ENCODE assay signal across 10 cellular contexts in the genomic region with DNA sequence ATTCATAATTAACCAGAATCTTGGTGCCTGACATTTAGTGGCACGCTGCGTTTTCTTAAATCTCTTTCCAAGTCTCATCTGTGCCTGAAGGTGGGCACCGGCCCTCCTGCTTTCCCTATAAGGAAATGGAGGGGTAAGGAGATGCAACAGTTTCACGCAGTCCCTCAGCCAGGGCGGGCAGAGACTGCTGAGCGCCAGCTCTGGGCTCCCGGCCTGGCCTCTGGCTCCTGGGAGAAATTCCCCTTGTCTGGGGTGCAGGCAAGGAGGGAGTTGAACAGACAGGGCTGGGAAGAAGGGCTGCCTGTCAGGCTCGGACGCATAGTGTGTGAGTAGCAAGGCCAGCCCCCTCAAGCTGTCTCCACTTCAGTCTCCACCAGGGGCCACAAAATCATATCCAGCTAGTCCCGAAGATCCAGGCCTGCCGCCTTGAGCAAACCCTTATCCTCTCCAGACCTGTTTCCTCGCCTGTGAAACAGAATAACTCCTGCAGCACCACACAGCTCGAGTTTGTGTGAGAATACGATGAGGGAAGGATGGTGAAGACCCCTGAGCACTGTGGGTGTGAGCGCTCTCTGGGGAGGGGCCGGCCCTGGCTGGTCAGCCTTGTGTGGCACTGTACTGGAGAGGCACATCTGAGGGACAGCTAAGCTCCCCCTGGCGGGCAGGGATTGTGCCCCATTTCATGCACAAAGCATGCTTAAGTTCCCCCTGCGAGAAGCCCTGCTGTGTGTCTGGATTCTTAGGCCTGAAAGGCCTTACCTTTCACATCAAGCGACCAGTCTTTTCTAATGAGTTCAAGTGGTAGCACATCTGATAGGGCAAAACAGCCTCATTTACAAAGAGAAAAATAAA. TPM values are rescaled to one million over a fixed set of nuclear protein-coding genes. Genes with fewer than 3 reads are reported as not detected.
DNase-seq lines count a peak whose midpoint lies in the region; ATAC-seq and TF ChIP-seq lines count a peak whose summit lies in the region.
"Had no signal": no experiment of that assay in that cellular context is flagged by ENCODE, and none has a peak within 500 bp of the region (broad histone marks: within the 10 kb centered on the region; RNA-seq: fewer than 3 reads in every experiment).

No MANE protein-coding gene starts in this region.

- H3K27ac ChIP-seq in gastroesophageal sphincter, result no peak overlapping the region

- H3K4me1 ChIP-seq in gastroesophageal sphincter, result peaks cover 0 to 6% (median 0%) of the 10 kb centered on the region in 3 donors

- no peak for TF ChIP-seq POLR2A in gastroesophageal sphincter (IDR thresholded peaks at IDR 0.05)

- no peaks in the 10 kb centered on the region for H3K9me3 Mint-ChIP-seq in effector memory CD8-positive, alpha-beta T cell

- 85 to 92% methylated on average over 5 to 6 of the region's 19 CpGs for WGBS in gastroesophageal sphincter (ENCODE audit: low coverage in 1 of 2), 2 donors

- H3K27me3 Mint-ChIP-seq in effector memory CD8-positive, alpha-beta T cell, result peaks cover 9 to 28% of the 10 kb centered on the region in 2 donors

- H3K27me3 ChIP-seq in gastroesophageal sphincter, result no peaks in the 10 kb centered on the region

- no peak overlapping the region for H3K4me3 ChIP-seq in gastroesophageal sphincter

- no peaks in the 10 kb centered on the region for H3K4me1 Mint-ChIP-seq in effector memory CD8-positive, alpha-beta T cell (ENCODE audit: low read depth in 2 of 2)

- DNase-seq in Daoy (ENCODE audit: low read depth) (peak; percentile 49), Kasumi-1 (lab: John Stamatoyannopoulos, UW) (peak; percentile 46 to 48), astrocyte of the hippocampus (ENCODE audit: low read depth, low spot score) (peak; percentile 47), midbrain (lab: John Stamatoyannopoulos, UW) (peak; percentile 2), activated gamma-delta T cell treated with Interleukin-2 at 50 U/mL for 16 hours (no peak), NCI-H2107 treated with DMSO at 0.1 percent for 48 hours (lab: John Stamatoyannopoulos, UW; ENCODE audit: unreplicated experiment) (no peak)
- no peak for DNase-seq in effector memory CD8-positive, alpha-beta T cell
- DNase-seq: activated CD4-positive, alpha-beta T cell treated with anti-CD3 and anti-CD28 coated beads, Interleukin-2, amount 50 U/mL, for 48 hours; effector CD8-positive, alpha-beta T cell had no signal

- no peak overlapping the region for H3K27ac Mint-ChIP-seq in effector memory CD8-positive, alpha-beta T cell

- no peaks in the 10 kb centered on the region for H3K36me3 Mint-ChIP-seq in effector memory CD8-positive, alpha-beta T cell (ENCODE audit: insufficient read depth)

- no peak for ATAC-seq in effector memory CD8-positive, alpha-beta T cell (replicated peaks)
- no peak for ATAC-seq in gastroesophageal sphincter

- no peaks in the 10 kb centered on the region for H3K36me3 ChIP-seq in gastroesophageal sphincter

- TF ChIP-seq EP300 in gastroesophageal sphincter (IDR thresholded peaks at IDR 0.05), result no peak

- H3K9me3 ChIP-seq in gastroesophageal sphincter, result no peaks in the 10 kb centered on the region

- no peak for TF ChIP-seq CTCF in gastroesophageal sphincter (IDR thresholded peaks at IDR 0.05)

- no peak overlapping the region for H3K4me3 Mint-ChIP-seq in effector memory CD8-positive, alpha-beta T cell

RNA-seq across cellular contexts. Expression of gene SDC1, which starts 33.8 kb away (rescaled TPM):
- 75.2 and 84.6 TPM in 2 replicates for total RNA-seq in Daoy (2014; rRNA removed; shearing (Covaris generic))
- total RNA-seq in gastroesophageal sphincter, result 10 to 100 TPM in 1 of 4 donors, 1 to 10 TPM in 3; 1.1 to 29.5 (median 1.8) TPM

Comparison
In these comparisons a context has a peak if more than half of its experiments do, and no peak if none do; other contexts are left out.
1. DNase-seq: peak in Daoy (single experiment), Kasumi-1 (2 of 2), astrocyte of the hippocampus (single experiment) and midbrain (single experiment); none in activated gamma-delta T cell treated with Interleukin-2 at 50 U/mL for 16 hours (single experiment), effector memory CD8-positive, alpha-beta T cell (0 of 3) and NCI-H2107 treated with DMSO at 0.1 percent for 48 hours (single experiment).